In the genomic region with DNA sequence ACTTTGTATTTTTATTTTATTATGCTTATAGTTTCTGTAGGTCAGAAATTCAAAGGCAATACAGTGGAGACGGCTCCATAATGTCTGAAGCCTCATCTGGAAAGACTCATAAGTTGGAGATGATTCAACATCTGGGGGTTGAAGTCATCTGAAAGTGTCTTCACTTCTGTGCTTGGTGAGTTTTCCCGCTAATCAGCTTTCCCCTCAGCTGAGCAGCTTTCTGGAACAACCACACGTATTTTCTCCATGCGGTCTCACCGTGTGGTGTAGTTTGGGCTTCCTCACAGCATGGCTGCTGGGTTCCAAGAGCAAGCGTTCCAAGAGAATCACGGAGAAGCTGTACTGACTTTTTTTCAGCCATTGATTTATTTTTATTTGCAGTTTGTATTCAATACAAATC, we compare ENCODE assay signal across 1 cellular context.
TF ChIP-seq lines count a peak whose summit lies in the region.

No MANE protein-coding gene starts in this region.

TF ChIP-seq in SK-N-SH treated with all-trans-retinoic acid at 6 μM for 48 hours, 23 proteins besides CTCF, POLR2A, EP300 and RAD21 (continued from another document):
- TF ChIP-seq PATZ1 (CRISPR knock-in tag; IDR thresholded peaks at IDR 0.05; ENCODE audit: borderline replicate concordance) (no peak), ZNF8 (CRISPR knock-in tag; IDR thresholded peaks at IDR 0.05) (no peak)
